In the genomic region with DNA sequence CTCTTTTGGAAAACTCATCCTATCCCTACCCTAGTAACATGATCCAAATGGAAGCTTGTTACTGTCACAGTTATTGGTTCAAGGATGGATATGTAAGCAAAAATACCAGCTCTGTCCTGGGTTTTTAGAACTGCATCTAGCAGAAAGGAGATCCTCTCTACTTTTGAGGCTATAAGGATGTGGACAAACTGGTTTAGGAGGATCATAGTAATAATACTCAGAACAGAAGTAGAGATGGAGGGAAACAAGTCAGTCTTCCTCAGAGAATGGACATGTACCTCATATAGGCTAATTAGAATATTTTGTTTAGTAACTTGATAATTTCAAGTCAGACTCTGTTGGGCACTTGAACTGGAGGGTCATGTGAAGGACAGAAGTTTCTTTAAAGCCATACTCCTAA, we compare ENCODE assay signal across 27 cellular contexts.
DNase-seq lines count a peak whose midpoint lies in the region; FAIRE-seq and TF ChIP-seq lines count a peak whose summit lies in the region.
"Had no signal": no experiment of that assay in that cellular context is flagged by ENCODE, and none has a peak within 500 bp of the region (broad histone marks: within the 10 kb centered on the region; RNA-seq: fewer than 3 reads in every experiment).

No MANE protein-coding gene starts in this region.

- peak; percentile 47 for DNase-seq in NCI-H510A treated with DMSO at 0.1 percent for 48 hours (lab: John Stamatoyannopoulos, UW)
- no peak for DNase-seq in NCI-H510A (lab: John Stamatoyannopoulos, UW)
- DNase-seq in DMS79 (lab: John Stamatoyannopoulos, UW): peak; percentile 42
- DNase-seq in OCI-M1 (lab: John Stamatoyannopoulos, UW): peak; percentile 47
- DNase-seq in epithelial cell of esophagus (ENCODE audit: low read depth): peak; percentile 14
- no peak for DNase-seq in medulla oblongata (ENCODE audit: extremely low spot score)
- no peak for DNase-seq in RCC 7860 (ENCODE audit: low spot score)
- DNase-seq in COLO829 (ENCODE audit: low spot score): no peak
- DNase-seq: 8988T; activated CD4-positive, alpha-beta T cell treated with anti-CD3 and anti-CD28 coated beads, Interleukin-2, amount 10 ng/mL, durations not matched to agents 7 days and 5 days; activated naive CD4-positive, alpha-beta T cell treated with Interleukin-2 at 50 U/mL for 16 hours; amniotic stem cell; H9; hypothalamus; immature natural killer cell; left colon; mammary epithelial cell; MG63; NCI-H1105 treated with DMSO at 0.1 percent for 48 hours; NCI-H2029; NCI-H82; posterior cingulate gyrus; right cardiac atrium; upper lobe of right lung had no signal

- H3K4me3 ChIP-seq in epithelial cell of esophagus (ENCODE audit: low read length): no peak overlapping the region
- H3K4me3 ChIP-seq: MG63, SK-N-MC, upper lobe of right lung had no signal

- FAIRE-seq in RCC 7860 (lab: Jason Lieb, UNC): no peak
- FAIRE-seq: D721Med, endothelial cell of umbilical vein had no signal

- TF ChIP-seq CTCF in epithelial cell of esophagus (IDR thresholded peaks at IDR 0.05; ENCODE audit: insufficient read depth, low read depth, low read length, missing control alignments): no peak

Comparison
In these comparisons a context has a peak if more than half of its experiments do, and no peak if none do; other contexts are left out.
1. DNase-seq: peak in NCI-H510A treated with DMSO at 0.1 percent for 48 hours (single experiment), DMS79 (single experiment), OCI-M1 (single experiment) and epithelial cell of esophagus (single experiment); none in NCI-H510A (single experiment), medulla oblongata (single experiment), RCC 7860 (single experiment) and COLO829 (single experiment).